13 cellular contexts compared by ENCODE assay signal in genomic region chr12:3973939-3974644, GRCh38.
A peak's percentile ranks its signal among the peaks of the same experiment; 100 is the strongest.
DNase-seq lines count a peak whose midpoint lies in the region; ATAC-seq and TF ChIP-seq lines count a peak whose summit lies in the region.
"Had no signal": no experiment of that assay in that cellular context is flagged by ENCODE, and none has a peak within 500 bp of the region (broad histone marks: within the 10 kb centered on the region; RNA-seq: fewer than 3 reads in every experiment).

No MANE protein-coding gene starts in this region.

- H3K36me3 ChIP-seq in H7 (replicated peaks; ENCODE audit: control insufficient read depth, insufficient read depth, low read length) (no peaks in the 10 kb centered on the region), parathyroid adenoma (ENCODE audit: control insufficient read depth, insufficient read depth, low read length) (no peaks in the 10 kb centered on the region)

- peaks cover 28% of the 10 kb centered on the region for H3K4me1 ChIP-seq in parathyroid adenoma
- H3K4me1 ChIP-seq: A549 had no signal

- H3K4me3 Mint-ChIP-seq in activated CD4-positive, alpha-beta T cell treated with anti-CD3 and anti-CD28 coated beads for 36 hours = peak overlapping the region; percentile 25
- peak overlapping the region; percentile 49 for H3K4me3 Mint-ChIP-seq in activated T-helper 1 cell treated with anti-CD3 and anti-CD28 coated beads, Interleukin-12 subunit alpha, Interleukin-12 subunit beta, Interleukin-2, Interleukin-4 antibody, amounts not matched to agents 30 ng/mL and 10 ng/mL and 1 ng/mL, durations not matched to agents 14 hours and 24 hours and 36 hours

- H3K4me2 ChIP-seq in parathyroid adenoma (ENCODE audit: low read length) = peak overlapping the region; percentile 57
- H3K4me2 ChIP-seq: A549 had no signal

- H3K36me3 Mint-ChIP-seq in activated CD4-positive, alpha-beta T cell treated with anti-CD3 and anti-CD28 coated beads for 36 hours (ENCODE audit: low read depth) = peaks cover 4% of the 10 kb centered on the region
- H3K36me3 Mint-ChIP-seq in activated T-helper 1 cell treated with anti-CD3 and anti-CD28 coated beads, Interleukin-12 subunit alpha, Interleukin-12 subunit beta, Interleukin-2, Interleukin-4 antibody, amounts not matched to agents 30 ng/mL and 10 ng/mL and 1 ng/mL, durations not matched to agents 14 hours and 24 hours and 36 hours (ENCODE audit: low read depth) = peaks cover 6% of the 10 kb centered on the region

- H3K4me3 ChIP-seq in H7 (ENCODE audit: insufficient read depth, low read depth, low read length) (no peak overlapping the region), parathyroid adenoma (ENCODE audit: low read depth, low read length) (peak overlapping the region; percentile 28)
- H3K4me3 ChIP-seq: A549 had no signal

- CTCF ChIA-PET in activated CD4-positive, alpha-beta T cell treated with anti-CD3 and anti-CD28 coated beads for 36 hours (lab: Charles Lee) = interaction anchor here (0.6 to 1.8 kb wide), 12 partner anchors 11 to 312 kb away, joined by 3 to 11 read pairs (median 3); no protein-coding TSS in a partner anchor

- no peaks in the 10 kb centered on the region for H3K9me3 Mint-ChIP-seq in activated CD4-positive, alpha-beta T cell treated with anti-CD3 and anti-CD28 coated beads for 36 hours (ENCODE audit: low read depth)
- peaks cover 5% of the 10 kb centered on the region for H3K9me3 Mint-ChIP-seq in activated T-helper 1 cell treated with anti-CD3 and anti-CD28 coated beads, Interleukin-12 subunit alpha, Interleukin-12 subunit beta, Interleukin-2, Interleukin-4 antibody, amounts not matched to agents 30 ng/mL and 10 ng/mL and 1 ng/mL, durations not matched to agents 14 hours and 24 hours and 36 hours

- no peaks in the 10 kb centered on the region for H3K27me3 Mint-ChIP-seq in activated CD4-positive, alpha-beta T cell treated with anti-CD3 and anti-CD28 coated beads for 36 hours
- no peaks in the 10 kb centered on the region for H3K27me3 Mint-ChIP-seq in activated T-helper 1 cell treated with anti-CD3 and anti-CD28 coated beads, Interleukin-12 subunit alpha, Interleukin-12 subunit beta, Interleukin-2, Interleukin-4 antibody, amounts not matched to agents 30 ng/mL and 10 ng/mL and 1 ng/mL, durations not matched to agents 14 hours and 24 hours and 36 hours (ENCODE audit: insufficient read depth)

- no peak for TF ChIP-seq CTCF in parathyroid adenoma (IDR thresholded peaks at IDR 0.05)

- peak overlapping the region; percentile 76 for H3K27ac Mint-ChIP-seq in activated CD4-positive, alpha-beta T cell treated with anti-CD3 and anti-CD28 coated beads for 36 hours
- peak overlapping the region; percentile 56 for H3K27ac Mint-ChIP-seq in activated T-helper 1 cell treated with anti-CD3 and anti-CD28 coated beads, Interleukin-12 subunit alpha, Interleukin-12 subunit beta, Interleukin-2, Interleukin-4 antibody, amounts not matched to agents 30 ng/mL and 10 ng/mL and 1 ng/mL, durations not matched to agents 14 hours and 24 hours and 36 hours

- H3K4me1 Mint-ChIP-seq in activated CD4-positive, alpha-beta T cell treated with anti-CD3 and anti-CD28 coated beads for 36 hours = peaks cover 66% of the 10 kb centered on the region
- H3K4me1 Mint-ChIP-seq in activated T-helper 1 cell treated with anti-CD3 and anti-CD28 coated beads, Interleukin-12 subunit alpha, Interleukin-12 subunit beta, Interleukin-2, Interleukin-4 antibody, amounts not matched to agents 30 ng/mL and 10 ng/mL and 1 ng/mL, durations not matched to agents 14 hours and 24 hours and 36 hours (ENCODE audit: low read depth) = peaks cover 56% of the 10 kb centered on the region

- H3K27me3 ChIP-seq in H7 (ENCODE audit: control insufficient read depth, insufficient read depth, low read length) (no peaks in the 10 kb centered on the region), parathyroid adenoma (ENCODE audit: control insufficient read depth, insufficient read depth, low read length) (no peaks in the 10 kb centered on the region)

- no peaks in the 10 kb centered on the region for H3K9me3 ChIP-seq in parathyroid adenoma (ENCODE audit: control insufficient read depth, low read length)
- H3K9me3 ChIP-seq: A549 had no signal

- H3K79me2 ChIP-seq in parathyroid adenoma = no peaks in the 10 kb centered on the region

- intact Hi-C loops in activated CD4-positive, alpha-beta T cell treated with anti-CD3 and anti-CD28 coated beads for 36 hours (cut with DNase I, micrococcal nuclease) = loop anchor here (2.0 to 10.0 kb wide), 2 partner anchors 15 to 531 kb away; no protein-coding TSS in a partner anchor
- intact Hi-C loops in activated T-helper 1 cell treated with anti-CD3 and anti-CD28 coated beads, Interleukin-12 subunit alpha, Interleukin-12 subunit beta, Interleukin-2, Interleukin-4 antibody, amounts not matched to agents 30 ng/mL and 10 ng/mL and 1 ng/mL, durations not matched to agents 14 hours and 24 hours and 36 hours (cut with micrococcal nuclease) = loop anchor here (1.0 to 2.0 kb wide), 4 partner anchors 7 to 101 kb away; partner anchors contain the start of gene PARP11

- ATAC-seq in activated CD4-positive, alpha-beta T cell treated with anti-CD3 and anti-CD28 coated beads for 36 hours = peak; percentile 69
- ATAC-seq: A549 had no signal

- peak; percentile 40 for DNase-seq in activated CD4-positive, alpha-beta T cell treated with anti-CD3 and anti-CD28 coated beads for 36 hours
- no peak for DNase-seq in activated CD4-positive, alpha-beta T cell treated with anti-CD3 and anti-CD28 coated beads, Interleukin-2, amount 50 U/mL, for 1 hour
- DNase-seq in H7 = peak; percentile 10
- DNase-seq in activated T-helper 1 cell treated with anti-CD3 and anti-CD28 coated beads, Interleukin-12 subunit alpha, Interleukin-12 subunit beta, Interleukin-2, Interleukin-4 antibody, amounts not matched to agents 30 ng/mL and 10 ng/mL and 1 ng/mL, durations not matched to agents 14 hours and 24 hours and 36 hours (ENCODE audit: low spot score) = no peak
- DNase-seq in HT-29 (ENCODE audit: low spot score) = no peak
- DNase-seq in NCI-H2227 treated with DMSO at 0.1 percent for 48 hours (lab: John Stamatoyannopoulos, UW) = no peak
- DNase-seq in GOT3 (lab: John Stamatoyannopoulos, UW) = no peak
- DNase-seq: midbrain; NCI-H1092; NCI-H526 treated with DMSO at 0.1 percent for 48 hours; stimulated activated CD4-positive, alpha-beta T cell treated with anti-CD3 and anti-CD28 coated beads, Interleukin-4, amount 100 ng/mL, for 4 hours had no signal

- peak overlapping the region; percentile 62 for H2AFZ ChIP-seq in parathyroid adenoma

- H3K27ac ChIP-seq in parathyroid adenoma = peak overlapping the region; percentile 91
- H3K27ac ChIP-seq: A549 had no signal

- POLR2A ChIA-PET in activated CD4-positive, alpha-beta T cell treated with anti-CD3 and anti-CD28 coated beads for 36 hours (lab: Charles Lee) = interaction anchor here (0.6 to 1.1 kb wide), 2 partner anchors 15 to 558 kb away, joined by 3 read pairs; no protein-coding TSS in a partner anchor

- no peak overlapping the region for H3K9ac ChIP-seq in parathyroid adenoma

Comparison
In these comparisons a context has a peak if more than half of its experiments do, and no peak if none do; other contexts are left out.
1. DNase-seq: peak in activated CD4-positive, alpha-beta T cell treated with anti-CD3 and anti-CD28 coated beads for 36 hours (single experiment) and H7 (single experiment); none in activated CD4-positive, alpha-beta T cell treated with anti-CD3 and anti-CD28 coated beads, Interleukin-2, amount 50 U/mL, for 1 hour (single experiment), activated T-helper 1 cell treated with anti-CD3 and anti-CD28 coated beads, Interleukin-12 subunit alpha, Interleukin-12 subunit beta, Interleukin-2, Interleukin-4 antibody, amounts not matched to agents 30 ng/mL and 10 ng/mL and 1 ng/mL, durations not matched to agents 14 hours and 24 hours and 36 hours (single experiment), HT-29 (single experiment), NCI-H2227 treated with DMSO at 0.1 percent for 48 hours (single experiment) and GOT3 (single experiment).